In the genomic region with DNA sequence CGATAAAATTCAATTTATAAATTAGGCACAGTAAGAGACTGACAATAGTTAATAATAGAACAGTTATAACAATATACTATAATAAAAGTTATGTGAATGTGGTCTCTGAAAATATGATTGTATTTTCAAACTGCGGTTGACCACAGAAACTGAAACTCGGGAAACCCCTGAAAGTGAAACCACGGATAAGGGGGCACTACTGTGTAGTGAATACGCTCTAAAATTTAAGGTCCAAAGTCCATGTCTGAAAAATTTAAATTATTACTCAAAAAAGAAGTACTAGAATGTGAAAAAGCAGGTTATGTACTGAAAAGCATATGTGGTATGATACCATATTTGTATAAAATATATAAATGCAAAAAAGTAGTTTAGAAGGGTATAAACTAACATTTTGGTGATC, we compare ENCODE assay signal across 8 cellular contexts. TPM values are rescaled to one million over a fixed set of nuclear protein-coding genes. Genes with fewer than 3 reads are reported as not detected.
DNase-seq lines count a peak whose midpoint lies in the region; ATAC-seq, FAIRE-seq and TF ChIP-seq lines count a peak whose summit lies in the region.

No MANE protein-coding gene starts in this region.

- WGBS in A549 (ENCODE audit: missing lambda C conversion rate): under 1% methylated on average over 5 of the region's 5 CpGs

- POLR2A ChIA-PET in A549 (lab: Yijun Ruan, JAX): no interaction called here

- H3K4me1 ChIP-seq in A549 (peaks cover 27% of the 10 kb centered on the region), mononuclear cell (ENCODE audit: insufficient read depth, low read length) (peaks cover 31% of the 10 kb centered on the region)

- H3K4me3 ChIP-seq in A549 (peak overlapping the region; percentile 85), bronchial epithelial cell (ENCODE audit: low read depth, low read length) (peak overlapping the region; percentile 92), mononuclear cell (ENCODE audit: low read length) (peak overlapping the region; percentile 94)

- H3K36me3 Mint-ChIP-seq in IgD-negative memory B cell: peaks cover 4% of the 10 kb centered on the region

- CTCF ChIA-PET in A549 (lab: Yijun Ruan, JAX): interaction anchor here (0.6 kb wide), 1 partner anchor 117 kb away, joined by 3 read pairs; no protein-coding TSS in a partner anchor

- no peak for TF ChIP-seq POLR2A in A549 (IDR thresholded peaks at IDR 0.05; ENCODE audit: low read length)

- no peaks in the 10 kb centered on the region for H3K27me3 ChIP-seq in bronchial epithelial cell (ENCODE audit: control insufficient read depth, insufficient read depth, low read length)
- no peaks in the 10 kb centered on the region for H3K27me3 ChIP-seq in mononuclear cell (ENCODE audit: insufficient read depth, low read length)

- TF ChIP-seq CTCF in A549 (IDR thresholded peaks at IDR 0.05): peak; percentile 1; the same call in 1 of the 3 replicates
- no peak for TF ChIP-seq CTCF in bronchial epithelial cell (IDR thresholded peaks at IDR 0.05; ENCODE audit: insufficient read depth, low read length, severe bottlenecking)

- H3K36me3 ChIP-seq in bronchial epithelial cell (ENCODE audit: control insufficient read depth, insufficient read depth, low read length): no peaks in the 10 kb centered on the region

- no peak; a peak in 1 of 5 replicates for TF ChIP-seq RAD21 in A549 (conservative IDR thresholded peaks at IDR 0.05 in 1 of 2, IDR thresholded peaks at IDR 0.05 in 1 of 2)

- H3K27ac Mint-ChIP-seq in IgD-negative memory B cell: peak overlapping the region in 2 of 3 donors; percentile 79 to 97

- peak overlapping the region; percentile 91 to 96 (median 94) for H3K4me3 Mint-ChIP-seq in IgD-negative memory B cell

- H3K27me3 Mint-ChIP-seq in IgD-negative memory B cell: no peaks in the 10 kb centered on the region

- FAIRE-seq in A549 (lab: Jason Lieb, UNC) (no peak), bronchial epithelial cell (lab: Jason Lieb, UNC) (no peak)

- TF ChIP-seq EP300 in A549 (IDR thresholded peaks at IDR 0.05): no peak

- H3K4me1 Mint-ChIP-seq in IgD-negative memory B cell: peaks cover 42 to 53% (median 52%) of the 10 kb centered on the region in 3 donors

- DNase-seq in A549 (ENCODE audit: low read depth in 1 of 2, low spot score in 1 of 2) (no peak), bronchial epithelial cell (ENCODE audit: low read depth) (peak; percentile 44), NCI-H2171 (lab: John Stamatoyannopoulos, UW) (no peak)

- H3K9me3 ChIP-seq in A549 (no peaks in the 10 kb centered on the region), mononuclear cell (ENCODE audit: low read depth, low read length) (no peaks in the 10 kb centered on the region)

- H3K27ac ChIP-seq in A549: peak overlapping the region; percentile 91 to 96

- peak overlapping the region; percentile 96 for H3K4me2 ChIP-seq in A549

- H3K9me3 Mint-ChIP-seq in IgD-negative memory B cell: no peaks in the 10 kb centered on the region

- ATAC-seq in A549 (no peak), GM21360 (IDR thresholded peaks at IDR 0.05; ENCODE audit: unreplicated experiment) (no peak), HG03432 (IDR thresholded peaks at IDR 0.05; ENCODE audit: unreplicated experiment) (no peak), HG03139 (IDR thresholded peaks at IDR 0.05; ENCODE audit: unreplicated experiment) (no peak)

TF ChIP-seq in A549, 52 proteins besides CTCF, POLR2A, EP300 and RAD21:
- TF ChIP-seq NFE2L2 (conservative IDR thresholded peaks at IDR 0.05; ENCODE audit: low read length) (no peak), SREBF2 (IDR thresholded peaks at IDR 0.05) (no peak), KDM5A (IDR thresholded peaks at IDR 0.05) (no peak), FOSB (CRISPR knock-in tag; IDR thresholded peaks at IDR 0.05) (no peak), ZNF302 (CRISPR knock-in tag; IDR thresholded peaks at IDR 0.05) (no peak), NPAS2 (CRISPR knock-in tag; IDR thresholded peaks at IDR 0.05; ENCODE audit: borderline replicate concordance) (no peak), RFX5 (IDR thresholded peaks at IDR 0.05) (no peak), FOSL2 (IDR thresholded peaks at IDR 0.05) (no peak), FOSL2 (CRISPR knock-in tag; IDR thresholded peaks at IDR 0.05) (no peak), SMC3 (IDR thresholded peaks at IDR 0.05) (no peak), ZFP36 (IDR thresholded peaks at IDR 0.05; ENCODE audit: borderline replicate concordance, partially characterized antibody) (no peak), CEBPB (IDR thresholded peaks at IDR 0.05) (no peak), CBX2 (IDR thresholded peaks at IDR 0.05; ENCODE audit: borderline replicate concordance, low read depth) (no peak), E2F6 (IDR thresholded peaks at IDR 0.05; ENCODE audit: borderline replicate concordance, low read depth) (no peak), RARB (CRISPR knock-in tag; IDR thresholded peaks at IDR 0.05) (no peak)
- TF ChIP-seq, protein P1, sequence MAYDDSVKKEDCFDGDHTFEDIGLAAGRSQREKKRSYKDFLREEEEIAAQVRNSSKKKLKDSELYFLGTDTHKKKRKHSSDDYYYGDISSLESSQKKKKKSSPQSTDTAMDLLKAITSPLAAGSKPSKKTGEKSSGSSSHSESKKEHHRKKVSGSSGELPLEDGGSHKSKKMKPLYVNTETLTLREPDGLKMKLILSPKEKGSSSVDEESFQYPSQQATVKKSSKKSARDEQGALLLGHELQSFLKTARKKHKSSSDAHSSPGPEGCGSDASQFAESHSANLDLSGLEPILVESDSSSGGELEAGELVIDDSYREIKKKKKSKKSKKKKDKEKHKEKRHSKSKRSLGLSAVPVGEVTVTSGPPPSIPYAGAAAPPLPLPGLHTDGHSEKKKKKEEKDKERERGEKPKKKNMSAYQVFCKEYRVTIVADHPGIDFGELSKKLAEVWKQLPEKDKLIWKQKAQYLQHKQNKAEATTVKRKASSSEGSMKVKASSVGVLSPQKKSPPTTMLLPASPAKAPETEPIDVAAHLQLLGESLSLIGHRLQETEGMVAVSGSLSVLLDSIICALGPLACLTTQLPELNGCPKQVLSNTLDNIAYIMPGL (CRISPR knock-in tag; IDR thresholded peaks at IDR 0.05; ENCODE audit: borderline replicate concordance): no peak
- TF ChIP-seq, protein P2, sequence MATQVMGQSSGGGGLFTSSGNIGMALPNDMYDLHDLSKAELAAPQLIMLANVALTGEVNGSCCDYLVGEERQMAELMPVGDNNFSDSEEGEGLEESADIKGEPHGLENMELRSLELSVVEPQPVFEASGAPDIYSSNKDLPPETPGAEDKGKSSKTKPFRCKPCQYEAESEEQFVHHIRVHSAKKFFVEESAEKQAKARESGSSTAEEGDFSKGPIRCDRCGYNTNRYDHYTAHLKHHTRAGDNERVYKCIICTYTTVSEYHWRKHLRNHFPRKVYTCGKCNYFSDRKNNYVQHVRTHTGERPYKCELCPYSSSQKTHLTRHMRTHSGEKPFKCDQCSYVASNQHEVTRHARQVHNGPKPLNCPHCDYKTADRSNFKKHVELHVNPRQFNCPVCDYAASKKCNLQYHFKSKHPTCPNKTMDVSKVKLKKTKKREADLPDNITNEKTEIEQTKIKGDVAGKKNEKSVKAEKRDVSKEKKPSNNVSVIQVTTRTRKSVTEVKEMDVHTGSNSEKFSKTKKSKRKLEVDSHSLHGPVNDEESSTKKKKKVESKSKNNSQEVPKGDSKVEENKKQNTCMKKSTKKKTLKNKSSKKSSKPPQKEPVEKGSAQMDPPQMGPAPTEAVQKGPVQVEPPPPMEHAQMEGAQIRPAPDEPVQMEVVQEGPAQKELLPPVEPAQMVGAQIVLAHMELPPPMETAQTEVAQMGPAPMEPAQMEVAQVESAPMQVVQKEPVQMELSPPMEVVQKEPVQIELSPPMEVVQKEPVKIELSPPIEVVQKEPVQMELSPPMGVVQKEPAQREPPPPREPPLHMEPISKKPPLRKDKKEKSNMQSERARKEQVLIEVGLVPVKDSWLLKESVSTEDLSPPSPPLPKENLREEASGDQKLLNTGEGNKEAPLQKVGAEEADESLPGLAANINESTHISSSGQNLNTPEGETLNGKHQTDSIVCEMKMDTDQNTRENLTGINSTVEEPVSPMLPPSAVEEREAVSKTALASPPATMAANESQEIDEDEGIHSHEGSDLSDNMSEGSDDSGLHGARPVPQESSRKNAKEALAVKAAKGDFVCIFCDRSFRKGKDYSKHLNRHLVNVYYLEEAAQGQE (IDR thresholded peaks at IDR 0.05): no peak
- TF ChIP-seq, protein P3, sequence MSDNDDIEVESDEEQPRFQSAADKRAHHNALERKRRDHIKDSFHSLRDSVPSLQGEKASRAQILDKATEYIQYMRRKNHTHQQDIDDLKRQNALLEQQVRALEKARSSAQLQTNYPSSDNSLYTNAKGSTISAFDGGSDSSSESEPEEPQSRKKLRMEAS (IDR thresholded peaks at IDR 0.05): no peak
- TF ChIP-seq, protein P4, sequence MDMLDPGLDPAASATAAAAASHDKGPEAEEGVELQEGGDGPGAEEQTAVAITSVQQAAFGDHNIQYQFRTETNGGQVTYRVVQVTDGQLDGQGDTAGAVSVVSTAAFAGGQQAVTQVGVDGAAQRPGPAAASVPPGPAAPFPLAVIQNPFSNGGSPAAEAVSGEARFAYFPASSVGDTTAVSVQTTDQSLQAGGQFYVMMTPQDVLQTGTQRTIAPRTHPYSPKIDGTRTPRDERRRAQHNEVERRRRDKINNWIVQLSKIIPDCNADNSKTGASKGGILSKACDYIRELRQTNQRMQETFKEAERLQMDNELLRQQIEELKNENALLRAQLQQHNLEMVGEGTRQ (IDR thresholded peaks at IDR 0.05): no peak

RNA-seq across cellular contexts. Expression of gene SMIM14, which starts 1.9 kb away (rescaled TPM):
- 81.3 and 109 TPM in 2 replicates for polyA plus RNA-seq in A549 (2011; rRNA removed)
- 10.0 and 11.1 TPM in 2 replicates for polyA plus RNA-seq in A549 (2012; cell fraction: cytosol; rRNA removed)
- 1.6 and 3.5 TPM in 2 replicates for polyA plus RNA-seq in A549 (2012; cell fraction: nucleus; rRNA removed)
- polyA plus RNA-seq in A549 (2017; fragmentation: RNase III; extraction: RNeasy Plus Mini Kit Qiagen cat#74134 plus additional on column Dnase treatment): 14.9 to 21.4 TPM (median 20.5 TPM) in 3 replicates
- polyA minus RNA-seq in A549 (2011; rRNA and poly(A)+ RNA removed): 46.7 and 48.8 TPM in 2 replicates
- polyA plus RNA-seq in IgD-negative memory B cell: 189 TPM
- 21.1 and 26.1 TPM in 2 replicates for total RNA-seq in bronchial epithelial cell
- total RNA-seq in mononuclear cell: 6.4 TPM
